ENCODE assay signal across 8 cellular contexts in the genomic region with DNA sequence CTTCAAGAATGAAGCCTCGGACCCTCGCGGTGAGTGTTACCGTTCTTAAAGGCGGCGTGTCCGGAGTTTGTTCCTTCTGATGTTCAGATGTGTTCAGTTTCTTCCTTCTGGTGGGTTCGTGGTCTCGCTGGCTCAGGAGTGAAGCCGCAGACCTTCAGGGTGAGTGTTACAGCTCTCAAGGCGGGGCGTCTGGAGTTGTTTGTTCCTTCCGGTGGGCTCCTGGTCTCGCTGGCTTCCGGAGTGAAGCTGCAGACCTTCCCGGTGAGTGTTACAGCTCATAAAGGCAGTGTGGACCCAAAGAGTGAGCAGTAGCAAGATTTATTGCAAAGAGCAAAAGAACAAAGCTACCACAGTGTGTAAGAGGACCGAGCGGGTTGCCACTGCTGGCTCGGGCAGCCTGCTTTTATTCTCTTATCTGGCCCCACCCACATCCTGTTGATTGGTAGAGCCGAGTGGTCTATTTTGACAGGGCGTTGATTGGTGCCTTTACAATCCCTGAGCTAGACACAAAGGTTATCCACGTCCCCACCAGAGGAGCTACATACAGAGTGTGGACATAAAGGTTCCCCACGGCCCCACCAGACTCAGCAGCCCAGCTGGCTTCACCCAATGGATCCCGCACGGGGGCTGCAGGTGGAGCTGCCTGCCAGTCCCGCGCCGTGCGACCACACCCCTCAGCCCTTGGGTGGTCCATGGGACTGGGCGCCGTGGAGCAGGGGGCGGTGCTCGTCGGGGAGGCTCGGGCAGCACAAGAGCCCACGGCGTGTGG.
DNase-seq lines count a peak whose midpoint lies in the region; ATAC-seq and TF ChIP-seq lines count a peak whose summit lies in the region.
"Not testable (repeated sequence)": the region's sequence is repeated elsewhere in the genome, so short reads cannot be mapped to it uniquely, and the experiment has no call there.

No MANE protein-coding gene starts in this region.

- not testable (repeated sequence) for TF ChIP-seq CTCF in chondrocyte (IDR thresholded peaks at IDR 0.05); sigmoid colon (IDR thresholded peaks at IDR 0.05)

- H3K4me1 ChIP-seq in CD4-positive, CD25-positive, alpha-beta regulatory T cell (ENCODE audit: control insufficient read depth, insufficient read depth, low read length, poor library complexity, severe bottlenecking); sigmoid colon: not testable (repeated sequence)

- 88 to 91% methylated on average over 37 of the region's 37 CpGs for WGBS in sigmoid colon, 2 donors

- peaks cover 4 to 51% (median 15%) of the 10 kb centered on the region in 7 donors for H3K9me3 Mint-ChIP-seq in CD4-positive, CD25-positive, alpha-beta regulatory T cell
- not testable (repeated sequence) for H3K9me3 Mint-ChIP-seq in activated CD4-positive, alpha-beta T cell treated with anti-CD3 and anti-CD28 coated beads, Interleukin-2, amount 10 ng/mL, durations not matched to agents 24 days and 14 days; activated T-helper 2 cell treated with anti-CD3 and anti-CD28 coated beads, Interferon-gamma antibody, Interleukin-2, Interleukin-4, amounts not matched to agents 10 μg/mL and 5 μg/mL and 100 μg/mL, durations not matched to agents 14 hours and 24 hours and 36 hours
- H3K9me3 Mint-ChIP-seq in chondrocyte (ENCODE audit: low read depth): peaks cover 11% of the 10 kb centered on the region

- TF ChIP-seq POLR2A in sigmoid colon (IDR thresholded peaks at IDR 0.05): not testable (repeated sequence)

- not testable (repeated sequence) for TF ChIP-seq EP300 in sigmoid colon (IDR thresholded peaks at IDR 0.05)

- ATAC-seq in CD4-positive, CD25-positive, alpha-beta regulatory T cell (ENCODE audit: low read depth in 2 of 2): not testable (repeated sequence)
- peak; percentile 68 for ATAC-seq in GM18867 (IDR thresholded peaks at IDR 0.05; ENCODE audit: unreplicated experiment)

- H3K4me1 Mint-ChIP-seq in CD4-positive, CD25-positive, alpha-beta regulatory T cell; activated CD4-positive, alpha-beta T cell treated with anti-CD3 and anti-CD28 coated beads, Interleukin-2, amount 10 ng/mL, durations not matched to agents 24 days and 14 days; activated T-helper 2 cell treated with anti-CD3 and anti-CD28 coated beads, Interferon-gamma antibody, Interleukin-2, Interleukin-4, amounts not matched to agents 10 μg/mL and 5 μg/mL and 100 μg/mL, durations not matched to agents 14 hours and 24 hours and 36 hours (ENCODE audit: low read depth); chondrocyte (ENCODE audit: low read depth): not testable (repeated sequence)

- not testable (repeated sequence) for H3K27ac ChIP-seq in CD4-positive, CD25-positive, alpha-beta regulatory T cell (ENCODE audit: insufficient read depth, low read length, poor library complexity, severe bottlenecking); sigmoid colon

- peak overlapping the region in 3 of 4 donors; percentile 60 to 89 (median 72) for H3K4me3 Mint-ChIP-seq in CD4-positive, CD25-positive, alpha-beta regulatory T cell
- H3K4me3 Mint-ChIP-seq in activated CD4-positive, alpha-beta T cell treated with anti-CD3 and anti-CD28 coated beads, Interleukin-2, amount 10 ng/mL, durations not matched to agents 24 days and 14 days: peak overlapping the region; percentile 70
- H3K4me3 Mint-ChIP-seq in activated T-helper 2 cell treated with anti-CD3 and anti-CD28 coated beads, Interferon-gamma antibody, Interleukin-2, Interleukin-4, amounts not matched to agents 10 μg/mL and 5 μg/mL and 100 μg/mL, durations not matched to agents 14 hours and 24 hours and 36 hours (ENCODE audit: low read depth): peak overlapping the region; percentile 49
- not testable (repeated sequence) for H3K4me3 Mint-ChIP-seq in chondrocyte (ENCODE audit: unreplicated experiment)

- not testable (repeated sequence) for H3K27me3 Mint-ChIP-seq in CD4-positive, CD25-positive, alpha-beta regulatory T cell; activated CD4-positive, alpha-beta T cell treated with anti-CD3 and anti-CD28 coated beads, Interleukin-2, amount 10 ng/mL, durations not matched to agents 24 days and 14 days; activated T-helper 2 cell treated with anti-CD3 and anti-CD28 coated beads, Interferon-gamma antibody, Interleukin-2, Interleukin-4, amounts not matched to agents 10 μg/mL and 5 μg/mL and 100 μg/mL, durations not matched to agents 14 hours and 24 hours and 36 hours (ENCODE audit: low read depth); chondrocyte (ENCODE audit: low read depth)

- H3K27ac Mint-ChIP-seq in CD4-positive, CD25-positive, alpha-beta regulatory T cell; activated T-helper 2 cell treated with anti-CD3 and anti-CD28 coated beads, Interferon-gamma antibody, Interleukin-2, Interleukin-4, amounts not matched to agents 10 μg/mL and 5 μg/mL and 100 μg/mL, durations not matched to agents 14 hours and 24 hours and 36 hours; chondrocyte (ENCODE audit: unreplicated experiment): not testable (repeated sequence)
- H3K27ac Mint-ChIP-seq in activated CD4-positive, alpha-beta T cell treated with anti-CD3 and anti-CD28 coated beads, Interleukin-2, amount 10 ng/mL, durations not matched to agents 24 days and 14 days: peak overlapping the region; percentile 35

- not testable (repeated sequence) for H3K27me3 ChIP-seq in CD4-positive, CD25-positive, alpha-beta regulatory T cell (ENCODE audit: control insufficient read depth, insufficient read depth, low read length); sigmoid colon

- H3K36me3 Mint-ChIP-seq in CD4-positive, CD25-positive, alpha-beta regulatory T cell; activated CD4-positive, alpha-beta T cell treated with anti-CD3 and anti-CD28 coated beads, Interleukin-2, amount 10 ng/mL, durations not matched to agents 24 days and 14 days (ENCODE audit: low read depth); activated T-helper 2 cell treated with anti-CD3 and anti-CD28 coated beads, Interferon-gamma antibody, Interleukin-2, Interleukin-4, amounts not matched to agents 10 μg/mL and 5 μg/mL and 100 μg/mL, durations not matched to agents 14 hours and 24 hours and 36 hours (ENCODE audit: low read depth); chondrocyte (ENCODE audit: low read depth): not testable (repeated sequence)

- DNase-seq in CD4-positive, CD25-positive, alpha-beta regulatory T cell: peak in 1 of 3 donors; percentile 3
- peak; percentile 8 for DNase-seq in HuH-7 (ENCODE audit: low spot score)
- DNase-seq in NCI-H2227 (lab: John Stamatoyannopoulos, UW; ENCODE audit: unreplicated experiment): peak; percentile 64
- peak; percentile 56 for DNase-seq in activated CD4-positive, alpha-beta T cell treated with anti-CD3 and anti-CD28 coated beads, Interleukin-2, amount 10 ng/mL, durations not matched to agents 24 days and 14 days
- not testable (repeated sequence) for DNase-seq in activated T-helper 2 cell treated with anti-CD3 and anti-CD28 coated beads, Interferon-gamma antibody, Interleukin-2, Interleukin-4, amounts not matched to agents 10 μg/mL and 5 μg/mL and 100 μg/mL, durations not matched to agents 14 hours and 24 hours and 36 hours (ENCODE audit: low spot score)
- DNase-seq in chondrocyte (ENCODE audit: low spot score): peak; percentile 79
- peak; percentile 62 for DNase-seq in sigmoid colon

- intact Hi-C loops in activated CD4-positive, alpha-beta T cell treated with anti-CD3 and anti-CD28 coated beads, Interleukin-2, amount 10 ng/mL, durations not matched to agents 24 days and 14 days (cut with micrococcal nuclease); activated T-helper 2 cell treated with anti-CD3 and anti-CD28 coated beads, Interferon-gamma antibody, Interleukin-2, Interleukin-4, amounts not matched to agents 10 μg/mL and 5 μg/mL and 100 μg/mL, durations not matched to agents 14 hours and 24 hours and 36 hours (cut with micrococcal nuclease); sigmoid colon (cut with DNase I): not testable (repeated sequence)

- H3K36me3 ChIP-seq in CD4-positive, CD25-positive, alpha-beta regulatory T cell (ENCODE audit: control insufficient read depth, insufficient read depth, low read length); sigmoid colon: not testable (repeated sequence)

- H3K4me3 ChIP-seq in CD4-positive, CD25-positive, alpha-beta regulatory T cell (ENCODE audit: low read depth, low read length); sigmoid colon: not testable (repeated sequence)

- H3K9me3 ChIP-seq in CD4-positive, CD25-positive, alpha-beta regulatory T cell (ENCODE audit: control insufficient read depth in 2 of 2, low read length in 2 of 2); sigmoid colon: not testable (repeated sequence)
